Comparison of ENCODE assay signal across 8 cellular contexts in the genomic region with DNA sequence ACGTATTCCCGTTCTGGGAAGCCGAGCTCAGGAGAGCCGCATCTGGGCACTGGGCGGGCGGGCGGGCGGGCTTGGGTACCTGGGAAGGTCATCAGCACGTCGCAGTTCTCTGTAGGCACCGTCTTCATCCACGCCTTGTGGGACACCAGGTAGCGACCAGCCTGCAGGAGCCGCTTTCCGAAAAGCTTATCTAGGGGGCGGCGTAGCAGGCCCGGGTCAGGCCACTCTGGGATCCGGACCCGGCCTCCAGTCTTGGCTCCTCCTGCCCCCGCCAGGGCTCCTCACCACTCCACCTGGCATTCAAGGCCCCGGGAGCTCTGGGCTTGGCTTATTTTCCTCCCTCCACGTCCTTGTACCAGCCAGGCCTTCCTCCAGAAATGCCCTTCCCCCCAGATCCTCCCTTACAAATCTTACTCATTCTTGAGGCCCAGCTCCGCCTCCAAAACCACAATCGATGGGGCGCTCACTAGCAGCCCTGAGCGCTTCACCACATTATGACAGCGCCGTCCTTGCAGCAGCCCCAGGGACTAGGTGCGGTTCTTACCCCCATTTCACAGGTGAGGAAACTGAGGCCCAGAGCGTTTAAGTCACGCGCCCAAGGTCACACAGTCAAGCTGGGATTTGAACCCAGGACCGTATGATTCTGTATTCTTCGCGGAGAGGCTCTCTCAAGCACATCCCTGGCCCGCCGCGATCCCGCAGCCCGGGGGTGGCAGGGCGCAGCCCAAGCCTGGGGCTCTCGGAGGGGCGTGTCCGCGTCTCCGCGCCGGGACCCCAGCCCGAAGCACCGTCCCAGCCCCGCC. TPM values are rescaled to one million over a fixed set of nuclear protein-coding genes. Genes with fewer than 3 reads are reported as not detected.
A peak's percentile ranks its signal among the peaks of the same experiment; 100 is the strongest.
DNase-seq lines count a peak whose midpoint lies in the region; ATAC-seq, FAIRE-seq and TF ChIP-seq lines count a peak whose summit lies in the region.

No MANE protein-coding gene starts in this region.

- H3K4me1 ChIP-seq in CD8-positive, alpha-beta T cell (ENCODE audit: insufficient read depth, low read length): peaks cover 45% of the 10 kb centered on the region
- H3K4me1 ChIP-seq in lower lobe of right lung: peaks cover 42% of the 10 kb centered on the region

- no peaks in the 10 kb centered on the region for H3K27me3 Mint-ChIP-seq in CD8-positive, alpha-beta T cell (ENCODE audit: low read depth)

- CTCF ChIA-PET in CD8-positive, alpha-beta T cell (lab: Charles Lee): interaction anchor here (0.8 to 2.3 kb wide), 6 partner anchors 11 to 67 kb away, joined by 3 to 10 read pairs (median 6); partner anchors contain the start of genes BABAM1 and DDA1

- peak overlapping the region; percentile 36 for H3K27ac ChIP-seq in CD8-positive, alpha-beta T cell (ENCODE audit: low read depth, low read length)
- peak overlapping the region; percentile 81 for H3K27ac ChIP-seq in VCaP
- peak overlapping the region; percentile 81 for H3K27ac ChIP-seq in lower lobe of right lung

- no peak for FAIRE-seq in bronchial epithelial cell (lab: Jason Lieb, UNC)

- no peaks in the 10 kb centered on the region for H3K36me3 ChIP-seq in CD8-positive, alpha-beta T cell (ENCODE audit: insufficient read depth, low read length)
- peaks cover 2% of the 10 kb centered on the region for H3K36me3 ChIP-seq in bronchial epithelial cell (ENCODE audit: control insufficient read depth, insufficient read depth, low read length)
- H3K36me3 ChIP-seq in lower lobe of right lung: no peaks in the 10 kb centered on the region

- peaks cover 7% of the 10 kb centered on the region for H3K36me3 Mint-ChIP-seq in CD8-positive, alpha-beta T cell

- H3K9me3 Mint-ChIP-seq in CD8-positive, alpha-beta T cell: no peaks in the 10 kb centered on the region

- peak in 6 of 7 experiments; percentile 65 to 86 (median 71) for DNase-seq in CD8-positive, alpha-beta T cell
- peak; percentile 86 for DNase-seq in HT1080 (ENCODE audit: low read depth)
- DNase-seq in bronchial epithelial cell (ENCODE audit: low read depth): peak; percentile 74
- DNase-seq in lower lobe of right lung: no peak
- peak; percentile 64 for DNase-seq in stimulated activated CD8-positive, alpha-beta memory T cell treated with anti-CD3 and anti-CD28 coated beads, Interleukin-4, amount 100 ng/mL, for 24 hours (ENCODE audit: low read depth)
- DNase-seq in NCI-H2196 treated with DMSO at 0.1 percent for 48 hours (lab: John Stamatoyannopoulos, UW; ENCODE audit: unreplicated experiment): no peak

- H3K9me3 ChIP-seq in CD8-positive, alpha-beta T cell (ENCODE audit: low read length): no peaks in the 10 kb centered on the region
- H3K9me3 ChIP-seq in lower lobe of right lung: no peaks in the 10 kb centered on the region

- intact Hi-C loops in CD8-positive, alpha-beta T cell (cut with DNase I, micrococcal nuclease): loop anchor here (1.0 to 2.0 kb wide), 2 partner anchors 25 to 41 kb away; partner anchors contain the start of gene DDA1 (in 1 of the 2)
- intact Hi-C loops in lower lobe of right lung (cut with DNase I): no loop called here

- H3K27ac Mint-ChIP-seq in CD8-positive, alpha-beta T cell: peak overlapping the region; percentile 76

- peaks cover 45% of the 10 kb centered on the region for H3K4me1 Mint-ChIP-seq in CD8-positive, alpha-beta T cell (ENCODE audit: low read depth)

- peak overlapping the region; percentile 75 for H3K4me3 ChIP-seq in CD8-positive, alpha-beta T cell (ENCODE audit: low read depth, low read length)
- H3K4me3 ChIP-seq in bronchial epithelial cell (ENCODE audit: low read depth, low read length) (peak overlapping the region; percentile 65), lower lobe of right lung (peak overlapping the region; percentile 88)

- H3K4me3 Mint-ChIP-seq in CD8-positive, alpha-beta T cell: peak overlapping the region; percentile 87

- TF ChIP-seq CTCF in CD8-positive, alpha-beta T cell (IDR thresholded peaks at IDR 0.05): no peak
- TF ChIP-seq CTCF in VCaP (conservative IDR thresholded peaks at IDR 0.05): no peak
- no peak for TF ChIP-seq CTCF in bronchial epithelial cell (IDR thresholded peaks at IDR 0.05; ENCODE audit: insufficient read depth, low read length, severe bottlenecking)
- TF ChIP-seq CTCF in lower lobe of right lung (IDR thresholded peaks at IDR 0.05): no peak

- peak; percentile 19 for ATAC-seq in CD8-positive, alpha-beta T cell
- no peak for ATAC-seq in lower lobe of right lung
- no peak for ATAC-seq in GM21390 (IDR thresholded peaks at IDR 0.05; ENCODE audit: unreplicated experiment)

- H3K27me3 ChIP-seq in CD8-positive, alpha-beta T cell (ENCODE audit: insufficient read depth, low read length): no peaks in the 10 kb centered on the region
- H3K27me3 ChIP-seq in bronchial epithelial cell (ENCODE audit: control insufficient read depth, insufficient read depth, low read length) (peaks cover 9% of the 10 kb centered on the region), lower lobe of right lung (ENCODE audit: low read depth) (peaks cover 9% of the 10 kb centered on the region)

- POLR2A ChIA-PET in CD8-positive, alpha-beta T cell (lab: Charles Lee): interaction anchor here (1.1 to 5.9 kb wide), 4 partner anchors 11 to 31 kb away, joined by 3 to 29 read pairs (median 7); partner anchors contain the start of genes ABHD8, DDA1 and MRPL34

RNA-seq across cellular contexts. Expression of gene ANO8, which starts 0.8 kb away (rescaled TPM):
- 10 to 100 TPM; 11.6 to 12.5 TPM for total RNA-seq in CD8-positive, alpha-beta T cell
- total RNA-seq in HT1080 (2014; rRNA removed; shearing (Covaris generic)): 2.1 and 2.3 TPM in 2 replicates
- 2.8 TPM in 2 replicates for polyA plus RNA-seq in HT1080 (2015; cell fraction: cytosol; rRNA removed)
- 11.7 and 12.2 TPM in 2 replicates for polyA plus RNA-seq in HT1080 (2015; cell fraction: nucleus; rRNA removed)
- total RNA-seq in bronchial epithelial cell: 2.6 and 4.0 TPM in 2 replicates
- total RNA-seq in lower lobe of right lung: 16.6 TPM

RNA-seq across cellular contexts. Expression of gene GTPBP3, which starts 3.5 kb away (rescaled TPM):
- 10 to 100 TPM; 20.8 to 25.7 TPM for total RNA-seq in CD8-positive, alpha-beta T cell
- 38.2 and 43.3 TPM in 2 replicates for total RNA-seq in HT1080 (2014; rRNA removed; shearing (Covaris generic))
- polyA plus RNA-seq in HT1080 (2015; cell fraction: cytosol; rRNA removed): 20.2 and 28.9 TPM in 2 replicates
- 63.3 and 65.0 TPM in 2 replicates for polyA plus RNA-seq in HT1080 (2015; cell fraction: nucleus; rRNA removed)
- total RNA-seq in bronchial epithelial cell (16.5 and 48.4 TPM in 2 replicates), lower lobe of right lung (21.0 TPM)

RNA-seq across cellular contexts. Expression of gene DDA1, which starts 24.4 kb away (rescaled TPM):
- 10 to 100 TPM; 47.7 to 54.6 TPM for total RNA-seq in CD8-positive, alpha-beta T cell
- 33.0 and 48.1 TPM in 2 replicates for total RNA-seq in HT1080 (2014; rRNA removed; shearing (Covaris generic))
- polyA plus RNA-seq in HT1080 (2015; cell fraction: cytosol; rRNA removed): 33.9 and 46.1 TPM in 2 replicates
- 21.0 and 27.4 TPM in 2 replicates for polyA plus RNA-seq in HT1080 (2015; cell fraction: nucleus; rRNA removed)
- total RNA-seq in bronchial epithelial cell (9.0 and 21.1 TPM in 2 replicates), lower lobe of right lung (32.2 TPM)

RNA-seq across cellular contexts. Expression of gene MRPL34, which starts 28.1 kb away (rescaled TPM):
- total RNA-seq in CD8-positive, alpha-beta T cell: 10 to 100 TPM; 29.5 to 33.8 TPM
- 111 and 122 TPM in 2 replicates for total RNA-seq in HT1080 (2014; rRNA removed; shearing (Covaris generic))
- polyA plus RNA-seq in HT1080 (2015; cell fraction: cytosol; rRNA removed): 83.6 and 87.2 TPM in 2 replicates
- 35.0 and 37.4 TPM in 2 replicates for polyA plus RNA-seq in HT1080 (2015; cell fraction: nucleus; rRNA removed)
- total RNA-seq in bronchial epithelial cell (23.7 and 24.3 TPM in 2 replicates), lower lobe of right lung (68.3 TPM)

RNA-seq across cellular contexts. Expression of gene ABHD8, which starts 30.6 kb away (rescaled TPM):
- 1 to 10 TPM; 3.3 to 3.9 TPM for total RNA-seq in CD8-positive, alpha-beta T cell
- 0.23 and 0.24 TPM in 2 replicates for total RNA-seq in HT1080 (2014; rRNA removed; shearing (Covaris generic))
- 0.03 TPM in 1 of 2 replicates, not detected in the other for polyA plus RNA-seq in HT1080 (2015; cell fraction: cytosol; rRNA removed)
- polyA plus RNA-seq in HT1080 (2015; cell fraction: nucleus; rRNA removed): 0.15 TPM in 1 of 2 replicates, not detected in the other
- 6.1 and 9.9 TPM in 2 replicates for total RNA-seq in bronchial epithelial cell
- total RNA-seq in lower lobe of right lung: 19.5 TPM

Comparison
In these comparisons a context has a peak if more than half of its experiments do, and no peak if none do; other contexts are left out.
1. DNase-seq: peak in CD8-positive, alpha-beta T cell (6 of 7), HT1080 (single experiment), bronchial epithelial cell (single experiment) and stimulated activated CD8-positive, alpha-beta memory T cell treated with anti-CD3 and anti-CD28 coated beads, Interleukin-4, amount 100 ng/mL, for 24 hours (single experiment); none in lower lobe of right lung (single experiment) and NCI-H2196 treated with DMSO at 0.1 percent for 48 hours (single experiment).
2. Peak in every context shown above with its lines, with median percentiles within 50 percentile points of each other: H3K27ac ChIP-seq and H3K4me3 ChIP-seq.